Comparison of ENCODE assay signal across 19 cellular contexts in genomic region chr11:77865805-77866204, GRCh38. TPM values are rescaled to one million over a fixed set of nuclear protein-coding genes. Genes with fewer than 3 reads are reported as not detected.
DNase-seq lines count a peak whose midpoint lies in the region; ATAC-seq lines count a peak whose summit lies in the region.
"Had no signal": no experiment of that assay in that cellular context is flagged by ENCODE, and none has a peak within 500 bp of the region (broad histone marks: within the 10 kb centered on the region; RNA-seq: fewer than 3 reads in every experiment).

No MANE protein-coding gene starts in this region.

- H3K9me3 ChIP-seq in right cardiac atrium (ENCODE audit: control insufficient read depth, low read length) (no peaks in the 10 kb centered on the region), stomach smooth muscle (ENCODE audit: control insufficient read depth in 2 of 2, low read length in 2 of 2) (no peaks in the 10 kb centered on the region)
- H3K9me3 ChIP-seq: gastrocnemius medialis, thyroid gland had no signal

- no peaks in the 10 kb centered on the region for H3K27me3 ChIP-seq in right cardiac atrium (ENCODE audit: control insufficient read depth, insufficient read depth)
- no peaks in the 10 kb centered on the region for H3K27me3 ChIP-seq in stomach smooth muscle (ENCODE audit: control insufficient read depth in 1 of 2, insufficient read depth in 2 of 2, low read length in 2 of 2)
- H3K27me3 ChIP-seq: gastrocnemius medialis, thyroid gland had no signal

- DNase-seq in GM03348 (ENCODE audit: low spot score) (peak; percentile 43), amniotic epithelial cell (ENCODE audit: low read depth) (peak; percentile 20), right cardiac atrium (no peak), H4 (ENCODE audit: low spot score) (no peak), DMS153 (lab: John Stamatoyannopoulos, UW) (no peak)
- no peak for DNase-seq in stimulated activated CD4-positive, alpha-beta T cell treated with anti-CD3 and anti-CD28 coated beads, Interleukin-2, amount 100 ng/mL, for 24 hours
- DNase-seq: activated CD4-positive, alpha-beta T cell treated with anti-CD3 and anti-CD28 coated beads, Interleukin-2, amount 50 U/mL, for 4 hours; activated naive CD4-positive, alpha-beta T cell treated with anti-CD3 and anti-CD28 coated beads for 36 hours; activated T-cell treated with anti-CD3 and anti-CD28 coated beads for 4 hours; gastrocnemius medialis; GDM1; NCI-H1105 treated with DMSO at 0.1 percent for 48 hours; NCI-H2107; retina; stimulated activated CD4-positive, alpha-beta T cell treated with anti-CD3 and anti-CD28 coated beads, Interleukin-15, amount 100 ng/mL, for 24 hours; SW 1271; thyroid gland had no signal

- peak; percentile 29 to 36 for ATAC-seq in right cardiac atrium
- ATAC-seq: gastrocnemius medialis; stimulated activated effector memory CD8-positive, alpha-beta T cell treated with anti-CD3 and anti-CD28 coated beads, Interleukin-12 subunit alpha, Interleukin-12 subunit beta, amount 100 ng/mL, for 72 hours had no signal

- no peak overlapping the region for H3K4me3 ChIP-seq in right cardiac atrium (ENCODE audit: low read length)
- H3K4me3 ChIP-seq in stomach smooth muscle (ENCODE audit: low read length in 2 of 2) = no peak overlapping the region
- H3K4me3 ChIP-seq: gastrocnemius medialis, thyroid gland had no signal

- peaks cover 2% of the 10 kb centered on the region for H3K4me1 ChIP-seq in right cardiac atrium (ENCODE audit: control insufficient read depth, insufficient read depth, low read length)
- no peaks in the 10 kb centered on the region for H3K4me1 ChIP-seq in stomach smooth muscle (ENCODE audit: control insufficient read depth, insufficient read depth, low read length)
- H3K4me1 ChIP-seq: thyroid gland had no signal

- 38% methylated on average over 1 of the region's 1 CpG for WGBS in right cardiac atrium

- intact Hi-C loops in right cardiac atrium (cut with DNase I) = no loop called here

- H3K27ac ChIP-seq in right cardiac atrium (ENCODE audit: low read length) (no peak overlapping the region), stomach smooth muscle (ENCODE audit: low read length) (peak overlapping the region; percentile 6)
- H3K27ac ChIP-seq: thyroid gland had no signal

- no peak overlapping the region for H3K9ac ChIP-seq in stomach smooth muscle (ENCODE audit: low read length in 2 of 2)

- peaks cover 3 to 6% of the 10 kb centered on the region in 2 donors for H3K36me3 ChIP-seq in stomach smooth muscle (ENCODE audit: control insufficient read depth in 2 of 2, insufficient read depth in 2 of 2, low read length in 2 of 2)

RNA-seq across cellular contexts. Expression of gene AAMDC, which starts 44.9 kb away (rescaled TPM):
- 100 to 1,000 TPM in 1 of 4 donors, 10 to 100 TPM in 3; 67.4 to 114 (median 86.7) TPM for total RNA-seq in right cardiac atrium
- 237 TPM for polyA plus RNA-seq in right cardiac atrium
- 19.7 and 31.2 TPM in 2 replicates for total RNA-seq in H4 (2014; rRNA removed; shearing (Covaris generic))

RNA-seq across cellular contexts. Expression of gene RSF1, which starts 45.3 kb away (rescaled TPM):
- total RNA-seq in right cardiac atrium = 10 to 100 TPM; 41.3 to 53.1 (median 46.2) TPM
- polyA plus RNA-seq in right cardiac atrium = 11.0 TPM
- 17.1 and 21.3 TPM in 2 replicates for total RNA-seq in H4 (2014; rRNA removed; shearing (Covaris generic))

Comparison
In these comparisons a context has a peak if more than half of its experiments do, and no peak if none do; other contexts are left out.
1. DNase-seq: peak in GM03348 (single experiment) and amniotic epithelial cell (single experiment); none in right cardiac atrium (0 of 3), stimulated activated CD4-positive, alpha-beta T cell treated with anti-CD3 and anti-CD28 coated beads, Interleukin-2, amount 100 ng/mL, for 24 hours (0 of 2), H4 (single experiment) and DMS153 (single experiment).